Comparison of ENCODE assay signal across 8 cellular contexts in genomic region chr6:26305097-26305841, GRCh38. TPM values are rescaled to one million over a fixed set of nuclear protein-coding genes. Genes with fewer than 3 reads are reported as not detected.
DNase-seq lines count a peak whose midpoint lies in the region; ATAC-seq and TF ChIP-seq lines count a peak whose summit lies in the region.

No MANE protein-coding gene starts in this region.

- POLR2A ChIA-PET in Panc1 (lab: Charles Lee), result interaction anchor here (0.6 kb wide), 1 partner anchor 88 kb away, joined by 4 read pairs; a partner anchor contains a TSS

- peak overlapping the region; percentile 81 for H3K27ac ChIP-seq in Panc1 (ENCODE audit: low read length)
- H3K27ac ChIP-seq in cardiac muscle cell, result no peak overlapping the region
- H3K27ac ChIP-seq in WERI-Rb-1, result no peak overlapping the region

- peak overlapping the region; percentile 91 for H3K4me3 Mint-ChIP-seq in activated naive CD8-positive, alpha-beta T cell treated with anti-CD3 and anti-CD28 coated beads, Interleukin-2, amount 50 U/mL, for 24 hours

- in situ Hi-C loops in Panc1 (cut with HindIII; ENCODE audit: low pct_unique_long_range_greater_than_20kb, low sequenced_read_pairs), result no loop called here

- H3K9me3 ChIP-seq in Panc1 (ENCODE audit: control insufficient read depth, insufficient read depth, low read depth, low read length) (no peaks in the 10 kb centered on the region), cardiac muscle cell (ENCODE audit: low read depth) (no peaks in the 10 kb centered on the region), WERI-Rb-1 (ENCODE audit: severe bottlenecking) (peaks cover 2% of the 10 kb centered on the region)

- DNase-seq in DMS 273 (lab: John Stamatoyannopoulos, UW; ENCODE audit: unreplicated experiment) (peak; percentile 80), Panc1 (ENCODE audit: low read depth, low spot score) (no peak), cardiac muscle cell (ENCODE audit: low read depth in 1 of 2, low spot score in 1 of 2) (peak; percentile 46 to 81), posterior cingulate gyrus (peak in 7 of 10 donors; percentile 38 to 93 (median 48)), WERI-Rb-1 (no peak)
- DNase-seq in activated naive CD8-positive, alpha-beta T cell treated with anti-CD3 and anti-CD28 coated beads, Interleukin-2, amount 50 U/mL, for 24 hours, result peak; percentile 78

- peaks cover 5% of the 10 kb centered on the region for H3K36me3 Mint-ChIP-seq in activated naive CD8-positive, alpha-beta T cell treated with anti-CD3 and anti-CD28 coated beads, Interleukin-2, amount 50 U/mL, for 24 hours (ENCODE audit: low read depth)

- peak overlapping the region; percentile 96 for H3K27ac Mint-ChIP-seq in activated naive CD8-positive, alpha-beta T cell treated with anti-CD3 and anti-CD28 coated beads, Interleukin-2, amount 50 U/mL, for 24 hours

- intact Hi-C loops in Panc1 (cut with micrococcal nuclease; ENCODE audit: unreplicated experiment), result no loop called here
- intact Hi-C loops in posterior cingulate gyrus (cut with DNase I), result no loop called here

- no peaks in the 10 kb centered on the region for H3K9me3 Mint-ChIP-seq in activated naive CD8-positive, alpha-beta T cell treated with anti-CD3 and anti-CD28 coated beads, Interleukin-2, amount 50 U/mL, for 24 hours

- no TSS peak for BruUV-seq in Panc1 (replicated peaks; lab: Mats Ljungman, UMichigan)

- CTCF ChIA-PET in Panc1 (lab: Charles Lee), result interaction anchor here (0.6 kb wide), 1 partner anchor 263 kb away, joined by 5 read pairs; no protein-coding TSS in a partner anchor

- ATAC-seq in HG02610 (IDR thresholded peaks at IDR 0.05; ENCODE audit: unreplicated experiment) (peak; percentile 53), Panc1 (peak; percentile 99), GM21515 (IDR thresholded peaks at IDR 0.05; ENCODE audit: unreplicated experiment) (no peak)
- ATAC-seq in activated naive CD8-positive, alpha-beta T cell treated with anti-CD3 and anti-CD28 coated beads, Interleukin-2, amount 50 U/mL, for 24 hours, result peak; percentile 89

- H3K27me3 Mint-ChIP-seq in activated naive CD8-positive, alpha-beta T cell treated with anti-CD3 and anti-CD28 coated beads, Interleukin-2, amount 50 U/mL, for 24 hours, result peaks cover 2% of the 10 kb centered on the region

- TF ChIP-seq CTCF in Panc1 (IDR thresholded peaks at IDR 0.05) (no peak), cardiac muscle cell (IDR thresholded peaks at IDR 0.05; ENCODE audit: low read depth, low read length) (no peak), WERI-Rb-1 (IDR thresholded peaks at IDR 0.05; ENCODE audit: low read depth, low read length) (no peak)

- H3K4me1 Mint-ChIP-seq in activated naive CD8-positive, alpha-beta T cell treated with anti-CD3 and anti-CD28 coated beads, Interleukin-2, amount 50 U/mL, for 24 hours, result peaks cover 64% of the 10 kb centered on the region

- H3K27me3 ChIP-seq in Panc1 (ENCODE audit: control insufficient read depth, insufficient read depth, low read length), result no peaks in the 10 kb centered on the region
- H3K27me3 ChIP-seq in cardiac muscle cell, result no peaks in the 10 kb centered on the region
- H3K27me3 ChIP-seq in WERI-Rb-1 (ENCODE audit: insufficient read depth, low read depth, severe bottlenecking), result no peaks in the 10 kb centered on the region

- H3K4me3 ChIP-seq in Panc1 (ENCODE audit: low read depth in 2 of 2, low read length in 2 of 2) (peak overlapping the region; percentile 58 to 76), cardiac muscle cell (peak overlapping the region; percentile 19), WERI-Rb-1 (ENCODE audit: low read depth, low read length) (no peak overlapping the region)

- peaks cover 3% of the 10 kb centered on the region for H3K4me1 ChIP-seq in Panc1 (ENCODE audit: control insufficient read depth, insufficient read depth, low read length)
- no peaks in the 10 kb centered on the region for H3K4me1 ChIP-seq in cardiac muscle cell (ENCODE audit: low read depth)

- H3K36me3 ChIP-seq in Panc1 (ENCODE audit: control insufficient read depth, insufficient read depth, low read length) (no peaks in the 10 kb centered on the region), cardiac muscle cell (no peaks in the 10 kb centered on the region), WERI-Rb-1 (no peaks in the 10 kb centered on the region)

RNA-seq across cellular contexts. Expression of gene BTN3A2, which starts 59.7 kb away (rescaled TPM):
- total RNA-seq in Panc1 (2021; ENCODE audit: unreplicated experiment) (5.5 TPM), cardiac muscle cell (0.28 and 0.39 TPM in 2 replicates)
- polyA plus RNA-seq in Panc1 (2012; ENCODE audit: insufficient read length), result 4.6 TPM
- 0.53 and 1.3 TPM in 2 replicates for polyA plus RNA-seq in cardiac muscle cell

Comparison
In these comparisons a context has a peak if more than half of its experiments do, and no peak if none do; other contexts are left out.
1. DNase-seq: peak in DMS 273 (single experiment), activated naive CD8-positive, alpha-beta T cell treated with anti-CD3 and anti-CD28 coated beads, Interleukin-2, amount 50 U/mL, for 24 hours (single experiment), cardiac muscle cell (2 of 2) and posterior cingulate gyrus (7 of 10); none in Panc1 (single experiment) and WERI-Rb-1 (single experiment).